24 cellular contexts compared by ENCODE assay signal in the genomic region with DNA sequence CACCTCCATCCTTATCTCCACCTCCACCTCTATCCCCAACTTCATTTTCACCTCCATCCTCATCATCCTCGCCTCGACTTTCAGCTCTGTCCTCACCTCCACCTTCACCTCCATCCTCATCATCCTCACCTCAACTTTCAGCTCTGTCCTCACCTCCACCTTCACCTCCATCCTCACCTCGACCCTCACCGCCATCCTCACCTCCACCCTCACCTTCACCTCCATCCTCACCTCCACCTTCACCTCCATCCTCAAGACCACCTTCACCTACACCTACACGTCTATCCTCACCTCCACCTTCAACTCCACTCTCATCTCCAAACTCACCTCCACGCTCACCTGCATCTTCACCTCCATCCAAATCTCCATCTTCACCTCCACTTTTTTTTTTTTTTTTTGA. TPM values are rescaled to one million over a fixed set of nuclear protein-coding genes. Genes with fewer than 3 reads are reported as not detected.
A peak's percentile ranks its signal among the peaks of the same experiment; 100 is the strongest.
DNase-seq lines count a peak whose midpoint lies in the region; ATAC-seq, FAIRE-seq and TF ChIP-seq lines count a peak whose summit lies in the region.
"Had no signal": no experiment of that assay in that cellular context is flagged by ENCODE, and none has a peak within 500 bp of the region (broad histone marks: within the 10 kb centered on the region; RNA-seq: fewer than 3 reads in every experiment).

No MANE protein-coding gene starts in this region.

- H3K4me1 Mint-ChIP-seq in activated naive CD4-positive, alpha-beta T cell treated with anti-CD3 and anti-CD28 coated beads, Interleukin-2, amount 50 U/mL, for 24 hours = peaks cover 4% of the 10 kb centered on the region
- no peaks in the 10 kb centered on the region for H3K4me1 Mint-ChIP-seq in activated naive CD4-positive, alpha-beta T cell treated with anti-CD3 and anti-CD28 coated beads for 36 hours (ENCODE audit: low read depth)
- H3K4me1 Mint-ChIP-seq in nephron progenitor cell = no peaks in the 10 kb centered on the region
- H3K4me1 Mint-ChIP-seq: CD8-positive, alpha-beta memory T cell had no signal

- H3K36me3 ChIP-seq in K562 (ENCODE audit: control insufficient read depth, insufficient read depth, low read length) (no peaks in the 10 kb centered on the region), aorta (ENCODE audit: control insufficient read depth in 1 of 2, insufficient read depth in 2 of 2, low read length in 1 of 2) (no peaks in the 10 kb centered on the region)
- H3K36me3 ChIP-seq: HAP-1 had no signal

- H3K27ac Mint-ChIP-seq in activated naive CD4-positive, alpha-beta T cell treated with anti-CD3 and anti-CD28 coated beads, Interleukin-2, amount 50 U/mL, for 24 hours = peak overlapping the region; percentile 57
- no peak overlapping the region for H3K27ac Mint-ChIP-seq in activated naive CD4-positive, alpha-beta T cell treated with anti-CD3 and anti-CD28 coated beads for 36 hours
- H3K27ac Mint-ChIP-seq in nephron progenitor cell = peak overlapping the region; percentile 24
- H3K27ac Mint-ChIP-seq: CD8-positive, alpha-beta memory T cell had no signal

- in situ Hi-C loops in K562 (cut with MboI) = no loop called here

- no peak for DNase-seq in activated naive CD4-positive, alpha-beta T cell treated with anti-CD3 and anti-CD28 coated beads for 36 hours
- DNase-seq in K562 (ENCODE audit: extremely low read depth in 1 of 4, low spot score in 3 of 4) (no peak), nephron progenitor cell (no peak), aorta (no peak), DMS 273 (lab: John Stamatoyannopoulos, UW; ENCODE audit: unreplicated experiment) (no peak), NCI-H748 treated with DMSO at 0.1 percent for 48 hours (lab: John Stamatoyannopoulos, UW) (no peak), H4 (ENCODE audit: low spot score) (no peak)
- DNase-seq: AML-193; Calu3; CD8-positive, alpha-beta memory T cell; MV-4-11; NCI-H1105 treated with DMSO at 0.1 percent for 48 hours; NCI-H1694 treated with DMSO at 0.1 percent for 48 hours; NCI-H2081 treated with DMSO at 0.1 percent for 48 hours; NCI-H2171 treated with DMSO at 0.1 percent for 48 hours; NCI-H526 had no signal

- POLR2A ChIA-PET in K562 (lab: Yijun Ruan, JAX) = no interaction called here

- H3K4me2 ChIP-seq in K562 (ENCODE audit: insufficient read depth, low read length) = no peak overlapping the region
- H3K4me2 ChIP-seq: KMS-11 had no signal

- H3K4me1 ChIP-seq in K562 (replicated peaks in 1 of 2; ENCODE audit: control insufficient read depth in 2 of 2, insufficient read depth in 2 of 2, low read length in 2 of 2) = peaks cover 0 to 7% of the 10 kb centered on the region in 2 experiments; a peak in 1 of 5 replicates
- no peaks in the 10 kb centered on the region for H3K4me1 ChIP-seq in aorta (ENCODE audit: control insufficient read depth in 1 of 2, insufficient read depth in 2 of 2, low read length in 2 of 2)
- H3K4me1 ChIP-seq: HAP-1, SJSA1 had no signal

- intact Hi-C loops in activated naive CD4-positive, alpha-beta T cell treated with anti-CD3 and anti-CD28 coated beads for 36 hours (cut with micrococcal nuclease) = no loop called here
- intact Hi-C loops in K562 (cut with micrococcal nuclease) (no loop called here), aorta (cut with DNase I) (no loop called here)

- no peak overlapping the region for H3K4me3 Mint-ChIP-seq in activated naive CD4-positive, alpha-beta T cell treated with anti-CD3 and anti-CD28 coated beads, Interleukin-2, amount 50 U/mL, for 24 hours
- no peak overlapping the region for H3K4me3 Mint-ChIP-seq in activated naive CD4-positive, alpha-beta T cell treated with anti-CD3 and anti-CD28 coated beads for 36 hours
- no peak overlapping the region for H3K4me3 Mint-ChIP-seq in nephron progenitor cell
- H3K4me3 Mint-ChIP-seq: CD8-positive, alpha-beta memory T cell had no signal

- peaks cover 7% of the 10 kb centered on the region for H3K9me3 Mint-ChIP-seq in activated naive CD4-positive, alpha-beta T cell treated with anti-CD3 and anti-CD28 coated beads, Interleukin-2, amount 50 U/mL, for 24 hours
- H3K9me3 Mint-ChIP-seq in activated naive CD4-positive, alpha-beta T cell treated with anti-CD3 and anti-CD28 coated beads for 36 hours = peaks cover 13% of the 10 kb centered on the region
- H3K9me3 Mint-ChIP-seq in nephron progenitor cell = peaks cover 28% of the 10 kb centered on the region

- no peaks in the 10 kb centered on the region for H3K27me3 ChIP-seq in K562 (ENCODE audit: control insufficient read depth in 2 of 2, insufficient read depth in 2 of 2, low read length in 2 of 2)
- H3K27me3 ChIP-seq in aorta (ENCODE audit: control insufficient read depth in 1 of 2, insufficient read depth in 2 of 2, low read length in 1 of 2) = no peaks in the 10 kb centered on the region
- H3K27me3 ChIP-seq: SJSA1 had no signal

- no peak for FAIRE-seq in K562 (lab: Jason Lieb, UNC)
- FAIRE-seq: G401.6 had no signal

- no peak for TF ChIP-seq CTCF in K562 (IDR thresholded peaks at IDR 0.05 in 2 of 3, conservative IDR thresholded peaks at IDR 0.05 in 1 of 3; ENCODE audit: insufficient read depth in 2 of 3, low read depth in 1 of 3, low read length in 3 of 3)
- TF ChIP-seq CTCF in nephron progenitor cell (IDR thresholded peaks at IDR 0.05) = no peak

- no peaks in the 10 kb centered on the region; the same call in 1 of the 2 replicates for H4K20me1 ChIP-seq in K562 (replicated peaks; ENCODE audit: control insufficient read depth, insufficient read depth, low read length)

- H3K9ac ChIP-seq in K562 (ENCODE audit: insufficient read depth in 1 of 2, low read depth in 2 of 2, low read length in 2 of 2) = no peak overlapping the region
- H3K9ac ChIP-seq: KMS-11 had no signal

- H3K27me3 Mint-ChIP-seq in activated naive CD4-positive, alpha-beta T cell treated with anti-CD3 and anti-CD28 coated beads, Interleukin-2, amount 50 U/mL, for 24 hours = no peaks in the 10 kb centered on the region
- H3K27me3 Mint-ChIP-seq in activated naive CD4-positive, alpha-beta T cell treated with anti-CD3 and anti-CD28 coated beads for 36 hours (ENCODE audit: low read depth) = no peaks in the 10 kb centered on the region
- no peaks in the 10 kb centered on the region for H3K27me3 Mint-ChIP-seq in nephron progenitor cell (ENCODE audit: low read depth, poor library complexity)
- H3K27me3 Mint-ChIP-seq: CD8-positive, alpha-beta memory T cell had no signal

- H3K9me3 ChIP-seq in K562 (replicated peaks; ENCODE audit: control insufficient read depth, insufficient read depth, low read depth, low read length) (no peaks in the 10 kb centered on the region; the same call in 1 of the 2 replicates), aorta (ENCODE audit: control insufficient read depth, low read length) (no peaks in the 10 kb centered on the region)

- no peak overlapping the region for H3K4me3 ChIP-seq in K562
- no peak overlapping the region for H3K4me3 ChIP-seq in aorta (ENCODE audit: low read length in 2 of 2)
- H3K4me3 ChIP-seq: HAP-1, SJSA1 had no signal

- no TSS peak for BruUV-seq in K562 (replicated peaks; lab: Mats Ljungman, UMichigan)

- peaks cover 16% of the 10 kb centered on the region for H3K36me3 Mint-ChIP-seq in activated naive CD4-positive, alpha-beta T cell treated with anti-CD3 and anti-CD28 coated beads, Interleukin-2, amount 50 U/mL, for 24 hours
- H3K36me3 Mint-ChIP-seq in activated naive CD4-positive, alpha-beta T cell treated with anti-CD3 and anti-CD28 coated beads for 36 hours (ENCODE audit: low read depth) = peaks cover 14% of the 10 kb centered on the region
- H3K36me3 Mint-ChIP-seq in nephron progenitor cell (ENCODE audit: low read depth) = peaks cover 46% of the 10 kb centered on the region

- no peak overlapping the region for H3K27ac ChIP-seq in K562 (ENCODE audit: extremely low read depth, low read depth, low read length)
- H3K27ac ChIP-seq in aorta (ENCODE audit: low read depth in 1 of 2, low read length in 2 of 2) = no peak overlapping the region
- H3K27ac ChIP-seq: C4-2B, HL-60, KMS-11, SJSA1 had no signal

- no peak for ATAC-seq in K562
- peak; percentile 61 for ATAC-seq in aorta (ENCODE audit: low FRiP score)
- ATAC-seq: Right ventricle myocardium inferior had no signal

- CTCF ChIA-PET in activated naive CD4-positive, alpha-beta T cell treated with anti-CD3 and anti-CD28 coated beads for 36 hours (lab: Charles Lee) = no interaction called here
- CTCF ChIA-PET in K562 (lab: Yijun Ruan, JAX; ENCODE audit: low intra/inter-chr PET ratio) = no interaction called here

- no peak for TF ChIP-seq RAD21 in K562 (CRISPR knock-in tag; conservative IDR thresholded peaks at IDR 0.05 in 1 of 2, IDR thresholded peaks at IDR 0.05 in 1 of 2)

- 14% methylated on average over 6 of the region's 6 CpGs for WGBS in K562 (ENCODE audit: insufficient coverage, low coverage, missing lambda C conversion rate)
- WGBS in aorta, 2 donors = 91 to 92% methylated on average over 6 of the region's 6 CpGs

- TF ChIP-seq EP300 in K562 (IDR thresholded peaks at IDR 0.05; ENCODE audit: low read length) = no peak

- no peak for TF ChIP-seq POLR2A in K562 (conservative IDR thresholded peaks at IDR 0.05)

- no peak overlapping the region for H2AFZ ChIP-seq in K562 (ENCODE audit: low read depth, low read length)

- no peaks in the 10 kb centered on the region for H3K79me2 ChIP-seq in K562 (ENCODE audit: control insufficient read depth, insufficient read depth, low read length)

- no peaks in the 10 kb centered on the region for H3K9me1 ChIP-seq in K562 (ENCODE audit: control insufficient read depth, insufficient read depth, low read length)

RNA-seq across cellular contexts. Expression of gene RABGEF1, which starts 12.0 kb away (rescaled TPM):
- 10 to 100 TPM; 10.7 to 10.8 TPM for total RNA-seq in activated naive CD4-positive, alpha-beta T cell treated with anti-CD3 and anti-CD28 coated beads for 36 hours
- 18.1 and 28.8 TPM in 2 replicates for total RNA-seq in K562 (2011; cell fraction: chromatin; rRNA removed; ENCODE audit: low replicate concordance)
- 14.2 and 14.7 TPM in 2 replicates for total RNA-seq in K562 (2011; cell fraction: nucleolus; rRNA removed)
- 16.9 TPM in 2 replicates for total RNA-seq in K562 (2011; cell fraction: nucleoplasm; rRNA removed)
- total RNA-seq in K562 (2014; rRNA removed) (13.1 and 18.6 TPM in 2 replicates), K562 (2014; rRNA removed; fragmentation: Illumina TruSeq; extraction: Trizol) (20.5 and 24.0 TPM in 2 replicates), K562 (2015; rRNA removed; fragmentation: Illumina TruSeq; extraction: Trizol) (21.4 and 22.8 TPM in 2 replicates), K562 (2021) (18.2 and 20.7 TPM in 2 replicates), aorta (10 to 100 TPM; 30.3 to 38.0 TPM)
- polyA plus RNA-seq in K562 (2011; rRNA removed) (21.1 and 27.4 TPM in 2 replicates), K562 (2014; fragmentation: Illumina TruSeq; extraction: Trizol) (23.7 and 29.3 TPM in 2 replicates), K562 (2014; fragmentation: Nextera tagmentation; extraction: Ambion mirVana) (10 to 100 TPM in 1 of 2 experiments, 1 to 10 TPM in 1; 7.0 to 11.5 TPM), K562 (2014; rRNA removed) (15.1 and 16.3 TPM in 2 replicates), aorta (10 to 100 TPM in 1 of 2 donors, 1 to 10 TPM in 1; 8.9 to 20.9 TPM)
- polyA plus RNA-seq in K562 (2011; cell fraction: cytosol; rRNA removed) = 17.3 and 26.0 TPM in 2 replicates
- 18.6 and 24.6 TPM in 2 replicates for polyA plus RNA-seq in K562 (2011; cell fraction: nucleus; rRNA removed)
- 16.3 and 17.0 TPM in 2 replicates for polyA plus RNA-seq in K562 (2012)
- polyA minus RNA-seq in K562 (2011; rRNA and poly(A)+ RNA removed) = 27.8 and 44.4 TPM in 2 replicates
- 9.0 and 18.9 TPM in 2 replicates for polyA minus RNA-seq in K562 (2011; cell fraction: cytosol; rRNA and poly(A)+ RNA removed)
- 9.8 and 10.8 TPM in 2 replicates for polyA minus RNA-seq in K562 (2011; cell fraction: nucleus; rRNA and poly(A)+ RNA removed)
- 28.2 and 34.0 TPM in 2 replicates for total RNA-seq in H4 (2014; rRNA removed; shearing (Covaris generic))
